ENCODE assay signal across 8 cellular contexts in genomic region chr12:27237790-27238771, GRCh38. TPM values are rescaled to one million over a fixed set of nuclear protein-coding genes. Genes with fewer than 3 reads are reported as not detected.
DNase-seq lines count a peak whose midpoint lies in the region; ATAC-seq and TF ChIP-seq lines count a peak whose summit lies in the region.

No MANE protein-coding gene starts in this region.

- 59 to 79% (median 70%) methylated on average over 6 of the region's 6 CpGs for WGBS in adrenal gland, 4 donors

- peak overlapping the region; percentile 33 to 91 for H3K27ac ChIP-seq in left lung
- H3K27ac ChIP-seq in adrenal gland: peak overlapping the region in 2 of 5 donors; percentile 38 to 48

- no peak for TF ChIP-seq CTCF in left lung (IDR thresholded peaks at IDR 0.05)
- no peak for TF ChIP-seq CTCF in adrenal gland (IDR thresholded peaks at IDR 0.05)

- H3K36me3 ChIP-seq in left lung (no peaks in the 10 kb centered on the region), adrenal gland (replicated peaks in 1 of 2) (no peaks in the 10 kb centered on the region)

- H3K4me1 ChIP-seq in left lung: peaks cover 0 to 25% of the 10 kb centered on the region in 2 donors
- H3K4me1 ChIP-seq in adrenal gland (replicated peaks in 1 of 2): no peaks in the 10 kb centered on the region

- peak; percentile 51 for ATAC-seq in HG02870 (IDR thresholded peaks at IDR 0.05; ENCODE audit: unreplicated experiment)
- ATAC-seq in left lung: peak; percentile 78

- peak; percentile 29 for TF ChIP-seq POLR2A in GM19099 (IDR thresholded peaks at IDR 0.05; ENCODE audit: extremely low read depth, insufficient read length, low read depth)
- TF ChIP-seq POLR2A in adrenal gland (IDR thresholded peaks at IDR 0.05): no peak

- no peaks in the 10 kb centered on the region for H3K27me3 ChIP-seq in left lung
- no peaks in the 10 kb centered on the region for H3K27me3 ChIP-seq in adrenal gland

- intact Hi-C loops in left lung (cut with DNase I) (no loop called here), adrenal gland (cut with DNase I) (no loop called here)

- DNase-seq in SKM-1 (lab: John Stamatoyannopoulos, UW; ENCODE audit: unreplicated experiment): peak; percentile 71
- DNase-seq in left lung: no peak
- DNase-seq in cortex of kidney (lab: John Stamatoyannopoulos, UW): no peak
- no peak for DNase-seq in adrenal gland
- no peak for DNase-seq in activated CD8-positive, alpha-beta memory T cell treated with anti-CD3 and anti-CD28 coated beads, Interleukin-2, amount 50 U/mL, for 4 hours
- DNase-seq in SW 1271 (lab: John Stamatoyannopoulos, UW): no peak

- H3K4me3 ChIP-seq in left lung (no peak overlapping the region), adrenal gland (no peak overlapping the region)

- H3K9me3 ChIP-seq in left lung (no peaks in the 10 kb centered on the region), adrenal gland (replicated peaks in 1 of 3) (no peaks in the 10 kb centered on the region)

RNA-seq across cellular contexts. Expression of gene STK38L, which starts 6.0 kb away (rescaled TPM):
- 10 to 100 TPM; 28.2 to 34.8 TPM for total RNA-seq in left lung
- total RNA-seq in adrenal gland: 100 to 1,000 TPM in 1 of 8 donors, 10 to 100 TPM in 7; 12.5 to 298 (median 31.1) TPM
- 10 to 100 TPM; 10.2 to 15.4 (median 10.9) TPM for polyA plus RNA-seq in adrenal gland
